In the genomic region with DNA sequence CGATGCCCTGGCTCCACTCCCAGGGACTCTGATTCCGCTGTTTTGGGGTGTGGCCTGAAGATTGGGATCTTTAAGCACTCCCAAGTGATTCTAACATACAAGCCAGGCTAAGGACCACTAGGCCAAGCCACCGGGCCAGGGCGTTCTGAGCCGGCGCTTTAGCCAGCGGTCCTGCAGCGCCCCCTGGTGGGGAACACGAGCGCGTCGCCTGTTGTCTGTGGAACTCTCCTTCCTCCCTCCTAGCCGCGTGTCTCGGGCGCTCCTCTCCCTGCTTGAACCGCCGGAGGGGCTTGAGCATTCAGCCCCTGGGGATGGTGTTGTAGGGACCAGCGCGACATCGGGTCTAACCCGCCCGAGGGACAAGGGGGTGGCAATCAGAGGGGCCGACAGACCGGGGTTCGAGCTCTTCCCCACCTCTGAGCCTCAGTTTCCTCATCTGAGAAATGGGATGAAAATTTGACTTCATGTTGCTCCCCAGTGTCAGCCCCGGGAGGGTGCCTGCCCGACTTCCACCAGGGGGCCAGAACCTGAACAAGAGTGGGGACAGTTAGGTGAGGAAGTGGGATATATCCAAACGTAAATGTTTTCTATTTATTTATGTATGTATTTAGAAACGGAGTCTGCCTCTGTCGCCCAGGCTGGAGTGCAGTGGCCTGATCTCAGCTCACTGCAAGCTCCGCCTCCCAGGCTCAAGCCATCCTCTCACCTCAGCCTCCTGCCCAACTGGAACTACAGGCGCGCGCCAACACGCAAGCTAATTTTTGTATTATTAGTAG, we compare ENCODE assay signal across 8 cellular contexts. TPM values are rescaled to one million over a fixed set of nuclear protein-coding genes. Genes with fewer than 3 reads are reported as not detected.
DNase-seq lines count a peak whose midpoint lies in the region; ATAC-seq and TF ChIP-seq lines count a peak whose summit lies in the region.

No MANE protein-coding gene starts in this region.

- no peak overlapping the region for H3K27ac ChIP-seq in left lung

- TF ChIP-seq CTCF in left lung (IDR thresholded peaks at IDR 0.05) = peak; percentile 81 to 92

- DNase-seq in NCI-H510A treated with DMSO at 0.1 percent for 48 hours (lab: John Stamatoyannopoulos, UW) = peak; percentile 77
- DNase-seq in NCI-H510A (lab: John Stamatoyannopoulos, UW) = no peak
- peak; percentile 46 for DNase-seq in NCI-H2171 (lab: John Stamatoyannopoulos, UW)
- peak; percentile 76 for DNase-seq in activated CD4-positive, alpha-beta T cell treated with anti-CD3 and anti-CD28 coated beads for 1 hour
- peak; percentile 66 for DNase-seq in central memory CD4-positive, alpha-beta T cell
- peak; percentile 76 to 91 for DNase-seq in left lung
- DNase-seq in stimulated activated CD4-positive, alpha-beta T cell treated with anti-CD3 and anti-CD28 coated beads, Interleukin-4, amount 100 ng/mL, for 4 hours = peak; percentile 72 to 87

- ATAC-seq in left lung (peak; percentile 96), HG03196 (IDR thresholded peaks at IDR 0.05; ENCODE audit: unreplicated experiment) (no peak)

- H3K9me3 ChIP-seq in left lung = peaks cover 0 to 8% of the 10 kb centered on the region in 2 donors

- no peaks in the 10 kb centered on the region for H3K36me3 ChIP-seq in left lung

- intact Hi-C loops in left lung (cut with DNase I) = no loop called here

- H3K4me3 ChIP-seq in left lung = no peak overlapping the region

- no peaks in the 10 kb centered on the region for H3K4me1 ChIP-seq in left lung

- peaks cover 0 to 23% of the 10 kb centered on the region in 2 donors for H3K27me3 ChIP-seq in left lung

RNA-seq across cellular contexts. Expression of gene PNMA8B, which starts 18.0 kb away (rescaled TPM):
- 1 to 10 TPM; 1.4 to 2.1 TPM for total RNA-seq in left lung

RNA-seq across cellular contexts. Expression of gene PNMA8A, which starts 42.3 kb away (rescaled TPM):
- 1 to 10 TPM; 1.5 to 3.8 TPM for total RNA-seq in left lung
